In genomic region chr10:131738396-131738735, GRCh38 we compare ENCODE assay signal across 14 cellular contexts.
"Had no signal": no experiment of that assay in that cellular context is flagged by ENCODE, and none has a peak within 500 bp of the region (broad histone marks: within the 10 kb centered on the region; RNA-seq: fewer than 3 reads in every experiment).

No MANE protein-coding gene starts in this region.

- H3K4me1 ChIP-seq: pancreas had no signal

- H3K4me1 Mint-ChIP-seq: immature natural killer cell had no signal

- H3K4me3 Mint-ChIP-seq: activated T-cell treated with anti-CD3 and anti-CD28 coated beads, Interleukin-2, amount 50 U/mL, for 4 hours; immature natural killer cell; neural crest cell; type B pancreatic cell had no signal

- H3K4me2 ChIP-seq: SK-N-SH had no signal

- H3K4me3 ChIP-seq: esophagus squamous epithelium, pancreas had no signal

- H3K9ac ChIP-seq: SK-N-SH had no signal

- ATAC-seq: activated T-cell treated with anti-CD3 and anti-CD28 coated beads, Interleukin-2, amount 50 U/mL, for 4 hours; pancreas had no signal

- H3K36me3 ChIP-seq: esophagus squamous epithelium, pancreas had no signal

- H3K9me3 Mint-ChIP-seq: activated T-cell treated with anti-CD3 and anti-CD28 coated beads, Interleukin-2, amount 50 U/mL, for 4 hours; immature natural killer cell had no signal

- H3K9me3 ChIP-seq: esophagus squamous epithelium, pancreas, SK-N-SH had no signal

- DNase-seq: activated CD4-positive, alpha-beta T cell treated with anti-CD3 and anti-CD28 coated beads for 1 hour; activated CD4-positive, alpha-beta T cell treated with anti-CD3 and anti-CD28 coated beads, Interleukin-2, amount 50 U/mL, for 4 hours; activated effector memory CD4-positive, alpha-beta T cell treated with Interleukin-2 at 50 U/mL for 16 hours; activated naive CD4-positive, alpha-beta T cell treated with anti-CD3 and anti-CD28 coated beads, Interleukin-2, amount 50 U/mL, for 16 hours; activated T-cell treated with anti-CD3 and anti-CD28 coated beads, Interleukin-2, amount 50 U/mL, for 4 hours; esophagus squamous epithelium; immature natural killer cell; SK-N-SH; stimulated activated CD4-positive, alpha-beta T cell treated with anti-CD3 and anti-CD28 coated beads, Interleukin-4, amount 100 ng/mL, for 24 hours; stimulated activated naive CD4-positive, alpha-beta T cell; T-helper 1 cell had no signal

- H3K27ac Mint-ChIP-seq: immature natural killer cell, type B pancreatic cell had no signal

- H3K27me3 ChIP-seq: pancreas had no signal

- H3K27ac ChIP-seq: esophagus squamous epithelium, pancreas had no signal

- H3K36me3 Mint-ChIP-seq: immature natural killer cell, type B pancreatic cell had no signal
